ENCODE assay signal across 1 cellular context in the genomic region with DNA sequence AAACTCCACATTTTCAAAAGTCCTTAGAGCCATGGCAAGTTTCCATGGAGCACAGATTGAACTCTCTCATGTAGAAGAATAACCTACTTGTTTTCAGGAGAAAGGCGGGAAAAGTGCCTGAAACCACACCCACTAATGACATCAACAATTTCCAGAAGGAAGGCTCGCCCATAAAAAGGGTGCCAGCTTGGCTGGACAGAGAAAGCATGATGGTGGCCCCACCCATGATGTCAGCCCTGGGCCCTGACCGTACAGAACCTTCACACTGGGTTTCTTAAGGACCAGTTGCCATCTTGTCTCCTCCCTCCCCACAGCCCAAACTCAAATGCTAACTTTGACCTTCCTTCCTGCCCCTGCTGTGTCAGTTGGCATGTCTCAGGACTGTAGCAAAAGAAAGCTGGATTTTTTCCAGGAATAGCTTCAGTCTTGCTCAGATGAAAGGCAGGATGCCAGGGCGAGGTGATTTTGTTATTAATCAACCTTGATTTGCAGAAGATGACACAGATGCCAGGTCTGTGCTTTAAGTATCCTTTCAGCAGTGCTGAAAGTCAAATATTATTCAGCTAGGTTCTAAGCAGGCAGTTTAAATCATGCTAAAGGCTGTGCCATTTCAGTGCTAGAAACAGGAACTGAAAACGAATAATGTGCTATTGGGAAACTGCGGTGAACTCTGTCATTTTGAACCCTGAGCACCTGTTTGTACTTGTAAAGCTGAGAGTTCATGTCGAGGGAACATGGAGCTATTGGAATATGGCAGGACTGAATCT.
TF ChIP-seq lines count a peak whose summit lies in the region.

No MANE protein-coding gene starts in this region.

TF ChIP-seq in GM12878, 131 proteins besides CTCF, POLR2A, EP300 and RAD21 (continued from another document):
- TF ChIP-seq ZNF687 (IDR thresholded peaks at IDR 0.05) (peak; percentile 87), NFYA (IDR thresholded peaks at IDR 0.05; ENCODE audit: borderline replicate concordance, low read depth, low read length) (no peak), NR2C2 (IDR thresholded peaks at IDR 0.05; ENCODE audit: borderline replicate concordance, control insufficient read depth, insufficient read length, low read depth) (no peak), ETV6 (conservative IDR thresholded peaks at IDR 0.05 in 1 of 2, IDR thresholded peaks at IDR 0.05 in 1 of 2; ENCODE audit: borderline replicate concordance in 1 of 2, low read depth in 1 of 2) (peak in 1 of 2 experiments; percentile 80; a peak in 1 of 4 replicates), KDM1A (IDR thresholded peaks at IDR 0.05; ENCODE audit: borderline replicate concordance) (no peak), CEBPZ (IDR thresholded peaks at IDR 0.05; ENCODE audit: low read depth, low read length) (no peak), ZNF217 (IDR thresholded peaks at IDR 0.05) (peak; percentile 92; the same call in 1 of the 2 replicates), SIN3A (IDR thresholded peaks at IDR 0.05; ENCODE audit: low read depth, low read length) (no peak), IKZF1 (conservative IDR thresholded peaks at IDR 0.05) (peak; percentile 98)
